In genomic region chr6:22030730-22031619, GRCh38 we compare ENCODE assay signal across 20 cellular contexts.
"Had no signal": no experiment of that assay in that cellular context is flagged by ENCODE, and none has a peak within 500 bp of the region (broad histone marks: within the 10 kb centered on the region; RNA-seq: fewer than 3 reads in every experiment).

No MANE protein-coding gene starts in this region.

- H3K27me3 Mint-ChIP-seq: activated CD4-positive, alpha-beta memory T cell treated with anti-CD3 and anti-CD28 coated beads, Interleukin-2, amount 10 ng/mL, durations not matched to agents 7 days and 5 days; activated naive CD8-positive, alpha-beta T cell; naive B cell; stimulated activated naive B cell treated with anti-CD40 and anti-IgM and Interleukin-4, amounts not matched to agents 10 μg/mL and 1 μg/mL and 100 μg/mL, for 72 hours had no signal

- H3K4me1 ChIP-seq: colonic mucosa had no signal

- H3K36me3 Mint-ChIP-seq: activated naive CD8-positive, alpha-beta T cell; memory B cell; naive B cell; stimulated activated naive B cell treated with anti-CD40 and anti-IgM and Interleukin-4, amounts not matched to agents 10 μg/mL and 1 μg/mL and 100 μg/mL, for 72 hours had no signal

- H3K4me2 ChIP-seq: neural progenitor cell had no signal

- H3K27me3 ChIP-seq: colonic mucosa, heart right ventricle, neural progenitor cell, uterus had no signal

- DNase-seq: activated CD4-positive, alpha-beta memory T cell treated with anti-CD3 and anti-CD28 coated beads, Interleukin-2, amount 10 ng/mL, durations not matched to agents 7 days and 5 days; activated CD4-positive, alpha-beta T cell treated with anti-CD3 and anti-CD28 coated beads for 48 hours; amniotic stem cell; colonic mucosa; heart right ventricle; islet precursor cell; left colon; naive B cell; posterior cingulate gyrus; retina; stimulated activated CD4-positive, alpha-beta T cell treated with anti-CD3 and anti-CD28 coated beads, Interleukin-2, amount 100 ng/mL, for 48 hours; stimulated activated CD8-positive, alpha-beta memory T cell treated with anti-CD3 and anti-CD28 coated beads, Interleukin-4, amount 100 ng/mL, for 48 hours; stimulated activated naive B cell treated with anti-CD40 and anti-IgM and Interleukin-4, amounts not matched to agents 10 μg/mL and 1 μg/mL and 100 μg/mL, for 72 hours; T-helper 17 cell; trophoblast cell; uterus had no signal

- H3K27ac ChIP-seq: colonic mucosa, heart right ventricle, neural progenitor cell had no signal

- H3K4me3 Mint-ChIP-seq: activated CD4-positive, alpha-beta memory T cell treated with anti-CD3 and anti-CD28 coated beads, Interleukin-2, amount 10 ng/mL, durations not matched to agents 7 days and 5 days; activated naive CD8-positive, alpha-beta T cell; activated T-helper 17 cell treated with anti-CD3 and anti-CD28 coated beads, Interleukin-2, amount 50 U/mL, for 72 hours; memory B cell; naive B cell; neural progenitor cell; stimulated activated naive B cell treated with anti-CD40 and anti-IgM and Interleukin-4, amounts not matched to agents 10 μg/mL and 1 μg/mL and 100 μg/mL, for 72 hours; T-helper 17 cell had no signal

- H3K27ac Mint-ChIP-seq: activated CD4-positive, alpha-beta memory T cell treated with anti-CD3 and anti-CD28 coated beads, Interleukin-2, amount 10 ng/mL, durations not matched to agents 7 days and 5 days; activated naive CD8-positive, alpha-beta T cell; activated T-helper 17 cell treated with anti-CD3 and anti-CD28 coated beads, Interleukin-2, amount 50 U/mL, for 72 hours; memory B cell; neural progenitor cell; stimulated activated naive B cell treated with anti-CD40 and anti-IgM and Interleukin-4, amounts not matched to agents 10 μg/mL and 1 μg/mL and 100 μg/mL, for 72 hours; T-helper 17 cell had no signal

- H3K4me3 ChIP-seq: colonic mucosa, heart right ventricle, neural progenitor cell, uterus had no signal

- H3K36me3 ChIP-seq: colonic mucosa, heart right ventricle, neural progenitor cell, uterus had no signal

- ATAC-seq: activated T-helper 17 cell treated with anti-CD3 and anti-CD28 coated beads, Interleukin-2, amount 50 U/mL, for 72 hours; heart right ventricle; left colon; stimulated activated naive B cell treated with anti-CD40 and anti-IgM and Interleukin-4, amounts not matched to agents 10 μg/mL and 1 μg/mL and 100 μg/mL, for 72 hours; T-helper 17 cell had no signal

- H3K4me1 Mint-ChIP-seq: activated CD4-positive, alpha-beta memory T cell treated with anti-CD3 and anti-CD28 coated beads, Interleukin-2, amount 10 ng/mL, durations not matched to agents 7 days and 5 days; activated T-helper 17 cell treated with anti-CD3 and anti-CD28 coated beads, Interleukin-2, amount 50 U/mL, for 72 hours; memory B cell; T-helper 17 cell had no signal

- H3K9me3 Mint-ChIP-seq: activated T-helper 17 cell treated with anti-CD3 and anti-CD28 coated beads, Interleukin-2, amount 50 U/mL, for 72 hours; stimulated activated naive B cell treated with anti-CD40 and anti-IgM and Interleukin-4, amounts not matched to agents 10 μg/mL and 1 μg/mL and 100 μg/mL, for 72 hours had no signal

- H2AFZ ChIP-seq: neural progenitor cell had no signal

- H3K9ac ChIP-seq: neural progenitor cell had no signal

- H3K9me3 ChIP-seq: colonic mucosa, heart right ventricle, uterus had no signal
